In the genomic region with DNA sequence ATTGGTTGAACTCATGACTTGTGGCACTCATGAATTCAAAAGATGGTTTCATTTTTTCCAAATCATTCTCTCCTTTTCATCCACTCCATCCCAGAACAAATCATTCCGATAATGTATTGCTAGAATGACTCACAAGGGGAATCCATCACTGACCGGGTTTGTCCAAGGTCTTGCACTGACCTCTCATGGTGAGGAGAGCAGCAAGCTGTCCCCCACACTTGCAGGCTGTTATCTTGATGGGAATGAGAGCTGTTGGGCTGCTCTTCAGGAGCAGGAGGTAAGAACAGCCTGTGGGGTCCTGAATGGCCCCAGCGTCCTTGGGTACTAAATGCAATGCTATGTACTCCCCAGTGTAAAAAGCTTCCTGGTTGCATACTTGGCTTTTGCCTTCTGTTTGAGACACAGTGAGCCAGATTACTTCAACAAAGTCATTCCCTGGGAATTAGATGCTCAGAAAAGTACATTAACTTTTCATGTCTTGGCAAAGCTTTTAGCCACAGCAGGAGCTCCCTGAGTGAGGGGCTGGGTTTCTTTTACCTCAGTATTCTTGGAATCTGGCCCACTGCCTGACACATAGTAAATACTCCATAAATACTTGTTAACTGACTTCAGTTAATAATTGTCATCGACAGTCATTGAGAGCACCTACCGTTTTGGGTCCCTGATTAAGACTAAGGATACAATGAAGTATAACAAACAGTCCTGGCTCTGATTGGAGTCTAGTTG, we compare ENCODE assay signal across 1 cellular context.
TF ChIP-seq lines count a peak whose summit lies in the region.

No MANE protein-coding gene starts in this region.

TF ChIP-seq in HepG2, 621 proteins besides CTCF, POLR2A, EP300 and RAD21 (continued from another document):
- TF ChIP-seq, protein P1, sequence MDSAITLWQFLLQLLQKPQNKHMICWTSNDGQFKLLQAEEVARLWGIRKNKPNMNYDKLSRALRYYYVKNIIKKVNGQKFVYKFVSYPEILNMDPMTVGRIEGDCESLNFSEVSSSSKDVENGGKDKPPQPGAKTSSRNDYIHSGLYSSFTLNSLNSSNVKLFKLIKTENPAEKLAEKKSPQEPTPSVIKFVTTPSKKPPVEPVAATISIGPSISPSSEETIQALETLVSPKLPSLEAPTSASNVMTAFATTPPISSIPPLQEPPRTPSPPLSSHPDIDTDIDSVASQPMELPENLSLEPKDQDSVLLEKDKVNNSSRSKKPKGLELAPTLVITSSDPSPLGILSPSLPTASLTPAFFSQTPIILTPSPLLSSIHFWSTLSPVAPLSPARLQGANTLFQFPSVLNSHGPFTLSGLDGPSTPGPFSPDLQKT (CRISPR knock-in tag; IDR thresholded peaks at IDR 0.05; ENCODE audit: borderline replicate concordance), result no peak
- no peak for TF ChIP-seq BRCA1 (CRISPR knock-in tag; IDR thresholded peaks at IDR 0.05)
- TF ChIP-seq, protein P2, sequence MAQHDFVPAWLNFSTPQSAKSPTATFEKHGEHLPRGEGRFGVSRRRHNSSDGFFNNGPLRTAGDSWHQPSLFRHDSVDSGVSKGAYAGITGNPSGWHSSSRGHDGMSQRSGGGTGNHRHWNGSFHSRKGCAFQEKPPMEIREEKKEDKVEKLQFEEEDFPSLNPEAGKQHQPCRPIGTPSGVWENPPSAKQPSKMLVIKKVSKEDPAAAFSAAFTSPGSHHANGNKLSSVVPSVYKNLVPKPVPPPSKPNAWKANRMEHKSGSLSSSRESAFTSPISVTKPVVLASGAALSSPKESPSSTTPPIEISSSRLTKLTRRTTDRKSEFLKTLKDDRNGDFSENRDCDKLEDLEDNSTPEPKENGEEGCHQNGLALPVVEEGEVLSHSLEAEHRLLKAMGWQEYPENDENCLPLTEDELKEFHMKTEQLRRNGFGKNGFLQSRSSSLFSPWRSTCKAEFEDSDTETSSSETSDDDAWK (CRISPR knock-in tag; IDR thresholded peaks at IDR 0.05), result no peak
- TF ChIP-seq, protein P3, sequence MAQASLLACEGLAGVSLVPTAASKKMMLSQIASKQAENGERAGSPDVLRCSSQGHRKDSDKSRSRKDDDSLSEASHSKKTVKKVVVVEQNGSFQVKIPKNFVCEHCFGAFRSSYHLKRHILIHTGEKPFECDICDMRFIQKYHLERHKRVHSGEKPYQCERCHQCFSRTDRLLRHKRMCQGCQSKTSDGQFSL (CRISPR knock-in tag; IDR thresholded peaks at IDR 0.05), result no peak
- no peak for TF ChIP-seq ZNF367 (CRISPR knock-in tag; IDR thresholded peaks at IDR 0.05; ENCODE audit: borderline replicate concordance)
- TF ChIP-seq ZNF225 (CRISPR knock-in tag; IDR thresholded peaks at IDR 0.05), result no peak
- no peak for TF ChIP-seq ZFP36 (IDR thresholded peaks at IDR 0.05; ENCODE audit: borderline replicate concordance, low read depth, low read length, partially characterized antibody)
- TF ChIP-seq SAP130 (CRISPR knock-in tag; IDR thresholded peaks at IDR 0.05; ENCODE audit: low read depth), result peak; percentile 54; the same call in 1 of the 2 replicates
- TF ChIP-seq SMAD9 (CRISPR knock-in tag; IDR thresholded peaks at IDR 0.05), result no peak
- no peak for TF ChIP-seq ZNF354B (CRISPR knock-in tag; IDR thresholded peaks at IDR 0.05)
- TF ChIP-seq, protein P4, sequence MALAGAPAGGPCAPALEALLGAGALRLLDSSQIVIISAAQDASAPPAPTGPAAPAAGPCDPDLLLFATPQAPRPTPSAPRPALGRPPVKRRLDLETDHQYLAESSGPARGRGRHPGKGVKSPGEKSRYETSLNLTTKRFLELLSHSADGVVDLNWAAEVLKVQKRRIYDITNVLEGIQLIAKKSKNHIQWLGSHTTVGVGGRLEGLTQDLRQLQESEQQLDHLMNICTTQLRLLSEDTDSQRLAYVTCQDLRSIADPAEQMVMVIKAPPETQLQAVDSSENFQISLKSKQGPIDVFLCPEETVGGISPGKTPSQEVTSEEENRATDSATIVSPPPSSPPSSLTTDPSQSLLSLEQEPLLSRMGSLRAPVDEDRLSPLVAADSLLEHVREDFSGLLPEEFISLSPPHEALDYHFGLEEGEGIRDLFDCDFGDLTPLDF (CRISPR knock-in tag; IDR thresholded peaks at IDR 0.05), result no peak
- 0 out of 2 replicates have a peak, but pooled peaks have one; percentile 15 for TF ChIP-seq RXRB (CRISPR knock-in tag; IDR thresholded peaks at IDR 0.05; ENCODE audit: borderline replicate concordance)
- no peak for TF ChIP-seq ZFP41 (CRISPR knock-in tag; IDR thresholded peaks at IDR 0.05; ENCODE audit: borderline replicate concordance)
- no peak for TF ChIP-seq ATAD3A (CRISPR knock-in tag; IDR thresholded peaks at IDR 0.05)
- no peak for TF ChIP-seq ZNF703 (CRISPR knock-in tag; IDR thresholded peaks at IDR 0.05; ENCODE audit: borderline replicate concordance)
- TF ChIP-seq, protein P5, sequence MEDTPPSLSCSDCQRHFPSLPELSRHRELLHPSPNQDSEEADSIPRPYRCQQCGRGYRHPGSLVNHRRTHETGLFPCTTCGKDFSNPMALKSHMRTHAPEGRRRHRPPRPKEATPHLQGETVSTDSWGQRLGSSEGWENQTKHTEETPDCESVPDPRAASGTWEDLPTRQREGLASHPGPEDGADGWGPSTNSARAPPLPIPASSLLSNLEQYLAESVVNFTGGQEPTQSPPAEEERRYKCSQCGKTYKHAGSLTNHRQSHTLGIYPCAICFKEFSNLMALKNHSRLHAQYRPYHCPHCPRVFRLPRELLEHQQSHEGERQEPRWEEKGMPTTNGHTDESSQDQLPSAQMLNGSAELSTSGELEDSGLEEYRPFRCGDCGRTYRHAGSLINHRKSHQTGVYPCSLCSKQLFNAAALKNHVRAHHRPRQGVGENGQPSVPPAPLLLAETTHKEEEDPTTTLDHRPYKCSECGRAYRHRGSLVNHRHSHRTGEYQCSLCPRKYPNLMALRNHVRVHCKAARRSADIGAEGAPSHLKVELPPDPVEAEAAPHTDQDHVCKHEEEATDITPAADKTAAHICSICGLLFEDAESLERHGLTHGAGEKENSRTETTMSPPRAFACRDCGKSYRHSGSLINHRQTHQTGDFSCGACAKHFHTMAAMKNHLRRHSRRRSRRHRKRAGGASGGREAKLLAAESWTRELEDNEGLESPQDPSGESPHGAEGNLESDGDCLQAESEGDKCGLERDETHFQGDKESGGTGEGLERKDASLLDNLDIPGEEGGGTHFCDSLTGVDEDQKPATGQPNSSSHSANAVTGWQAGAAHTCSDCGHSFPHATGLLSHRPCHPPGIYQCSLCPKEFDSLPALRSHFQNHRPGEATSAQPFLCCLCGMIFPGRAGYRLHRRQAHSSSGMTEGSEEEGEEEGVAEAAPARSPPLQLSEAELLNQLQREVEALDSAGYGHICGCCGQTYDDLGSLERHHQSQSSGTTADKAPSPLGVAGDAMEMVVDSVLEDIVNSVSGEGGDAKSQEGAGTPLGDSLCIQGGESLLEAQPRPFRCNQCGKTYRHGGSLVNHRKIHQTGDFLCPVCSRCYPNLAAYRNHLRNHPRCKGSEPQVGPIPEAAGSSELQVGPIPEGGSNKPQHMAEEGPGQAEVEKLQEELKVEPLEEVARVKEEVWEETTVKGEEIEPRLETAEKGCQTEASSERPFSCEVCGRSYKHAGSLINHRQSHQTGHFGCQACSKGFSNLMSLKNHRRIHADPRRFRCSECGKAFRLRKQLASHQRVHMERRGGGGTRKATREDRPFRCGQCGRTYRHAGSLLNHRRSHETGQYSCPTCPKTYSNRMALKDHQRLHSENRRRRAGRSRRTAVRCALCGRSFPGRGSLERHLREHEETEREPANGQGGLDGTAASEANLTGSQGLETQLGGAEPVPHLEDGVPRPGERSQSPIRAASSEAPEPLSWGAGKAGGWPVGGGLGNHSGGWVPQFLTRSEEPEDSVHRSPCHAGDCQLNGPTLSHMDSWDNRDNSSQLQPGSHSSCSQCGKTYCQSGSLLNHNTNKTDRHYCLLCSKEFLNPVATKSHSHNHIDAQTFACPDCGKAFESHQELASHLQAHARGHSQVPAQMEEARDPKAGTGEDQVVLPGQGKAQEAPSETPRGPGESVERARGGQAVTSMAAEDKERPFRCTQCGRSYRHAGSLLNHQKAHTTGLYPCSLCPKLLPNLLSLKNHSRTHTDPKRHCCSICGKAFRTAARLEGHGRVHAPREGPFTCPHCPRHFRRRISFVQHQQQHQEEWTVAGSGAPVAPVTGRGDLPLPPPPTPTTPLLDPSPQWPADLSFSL (CRISPR knock-in tag; IDR thresholded peaks at IDR 0.05), result 0 out of 2 replicates have a peak, but pooled peaks have one; percentile 30
TF ChIP-seq in HepG2: peak in this region for 25.
